ENCODE assay signal across 8 cellular contexts in the genomic region with DNA sequence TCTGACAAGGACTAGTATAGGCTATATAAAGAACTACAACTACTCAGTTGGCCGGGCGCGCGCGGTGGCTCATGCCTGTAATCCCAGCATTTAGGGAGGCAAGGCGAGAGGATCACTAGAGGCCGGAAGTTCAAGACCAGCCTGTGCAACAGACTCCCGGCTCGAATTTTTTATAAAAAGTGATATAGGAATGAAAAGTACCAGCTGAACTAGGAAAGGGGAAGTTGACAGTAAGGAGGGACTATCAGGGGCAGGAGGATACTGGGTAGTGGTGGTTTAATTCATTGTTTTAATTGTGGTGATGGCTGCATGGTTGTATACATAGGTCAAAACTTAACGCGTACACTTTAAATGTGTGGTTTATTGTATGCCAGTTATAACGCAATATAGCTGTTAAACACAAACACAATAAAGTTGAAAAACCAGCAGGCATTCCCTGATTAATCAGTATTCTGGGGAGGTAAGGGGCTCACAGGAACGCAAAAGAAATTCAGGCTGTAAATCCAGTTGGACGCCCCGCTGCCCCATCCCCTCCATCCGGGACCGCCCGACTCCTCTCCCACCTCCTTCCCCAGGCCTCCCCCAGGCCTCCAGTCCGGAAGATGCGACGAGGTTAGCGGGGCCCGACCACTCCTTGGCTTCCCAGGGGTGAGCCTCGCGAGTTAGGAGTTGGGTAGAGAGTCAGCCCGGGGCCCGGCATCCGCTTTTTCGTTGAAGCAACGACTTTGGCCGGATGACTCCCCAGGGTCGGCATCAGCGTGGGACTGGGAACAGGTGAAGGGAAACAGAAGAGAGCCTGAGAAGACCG. TPM values are rescaled to one million over a fixed set of nuclear protein-coding genes. Genes with fewer than 3 reads are reported as not detected.
DNase-seq lines count a peak whose midpoint lies in the region; ATAC-seq lines count a peak whose summit lies in the region.

No MANE protein-coding gene starts in this region.

- ATAC-seq in Right ventricle myocardium inferior (peak; percentile 85), HG02870 (IDR thresholded peaks at IDR 0.05; ENCODE audit: unreplicated experiment) (peak; percentile 53)
- ATAC-seq in activated CD4-positive, CD25-positive, alpha-beta regulatory T cell treated with anti-CD3 and anti-CD28 coated beads, Interleukin-2, amount 50 U/mL, for 24 hours: peak; percentile 64 to 68
- peak; percentile 83 for ATAC-seq in stimulated activated effector memory CD8-positive, alpha-beta T cell treated with anti-CD3 and anti-CD28 coated beads, Interleukin-12 subunit alpha, Interleukin-12 subunit beta, amount 100 ng/mL, for 72 hours

- H3K4me3 ChIP-seq in effector memory CD4-positive, alpha-beta T cell (ENCODE audit: insufficient read depth, low read depth, low read length, poor library complexity, severe bottlenecking): peak overlapping the region; percentile 87
- H3K4me3 ChIP-seq in mesodermal cell (ENCODE audit: extremely low read depth, insufficient read depth, low read length, poor library complexity, severe bottlenecking): peak overlapping the region; percentile 85

- peak overlapping the region; percentile 84 for H3K27ac ChIP-seq in effector memory CD4-positive, alpha-beta T cell (ENCODE audit: insufficient read depth, low read length, poor library complexity, severe bottlenecking)
- H3K27ac ChIP-seq in mesodermal cell (ENCODE audit: low read depth, low read length, severe bottlenecking): peak overlapping the region; percentile 98

- H3K36me3 Mint-ChIP-seq in stimulated activated effector memory CD8-positive, alpha-beta T cell treated with anti-CD3 and anti-CD28 coated beads, Interleukin-12 subunit alpha, Interleukin-12 subunit beta, amount 100 ng/mL, for 72 hours: peaks cover 29% of the 10 kb centered on the region

- 1 to 22% methylated on average over 13 to 19 of the region's 34 CpGs for WGBS in mesodermal cell (ENCODE audit: insufficient coverage in 2 of 2), 2 experiments

- peaks cover 11% of the 10 kb centered on the region for H3K4me1 ChIP-seq in effector memory CD4-positive, alpha-beta T cell (ENCODE audit: control insufficient read depth, insufficient read depth, low read length, poor library complexity, severe bottlenecking)
- H3K4me1 ChIP-seq in mesodermal cell (ENCODE audit: control insufficient read depth, insufficient read depth, low read length, poor library complexity, severe bottlenecking): peaks cover 4% of the 10 kb centered on the region

- no peak overlapping the region for H3K27ac Mint-ChIP-seq in stimulated activated effector memory CD8-positive, alpha-beta T cell treated with anti-CD3 and anti-CD28 coated beads, Interleukin-12 subunit alpha, Interleukin-12 subunit beta, amount 100 ng/mL, for 72 hours

- intact Hi-C loops in Right ventricle myocardium inferior (cut with DNase I): loop anchor here (1.0 kb wide), 1 partner anchor 60 kb away; no protein-coding TSS in a partner anchor
- intact Hi-C loops in cardiac septum (cut with DNase I): loop anchor here (1.0 to 5.0 kb wide), 2 partner anchors 43 to 59 kb away; partner anchors contain the start of genes CHCHD5 and TTL

- no peaks in the 10 kb centered on the region for H3K9me3 ChIP-seq in effector memory CD4-positive, alpha-beta T cell (ENCODE audit: control insufficient read depth, low read length)
- H3K9me3 ChIP-seq in mesodermal cell (ENCODE audit: control insufficient read depth, low read length): no peaks in the 10 kb centered on the region

- no peaks in the 10 kb centered on the region for H3K27me3 ChIP-seq in effector memory CD4-positive, alpha-beta T cell (replicated peaks; ENCODE audit: control insufficient read depth, insufficient read depth, low read length, poor library complexity, severe bottlenecking)

- H3K36me3 ChIP-seq in effector memory CD4-positive, alpha-beta T cell (ENCODE audit: control insufficient read depth, insufficient read depth, low read length): no peaks in the 10 kb centered on the region
- H3K36me3 ChIP-seq in mesodermal cell (ENCODE audit: control insufficient read depth, insufficient read depth, low read length): peaks cover 4% of the 10 kb centered on the region

- no peaks in the 10 kb centered on the region for H3K9me3 Mint-ChIP-seq in stimulated activated effector memory CD8-positive, alpha-beta T cell treated with anti-CD3 and anti-CD28 coated beads, Interleukin-12 subunit alpha, Interleukin-12 subunit beta, amount 100 ng/mL, for 72 hours

- H3K4me1 Mint-ChIP-seq in stimulated activated effector memory CD8-positive, alpha-beta T cell treated with anti-CD3 and anti-CD28 coated beads, Interleukin-12 subunit alpha, Interleukin-12 subunit beta, amount 100 ng/mL, for 72 hours: peaks cover 6% of the 10 kb centered on the region

- H3K4me3 Mint-ChIP-seq in stimulated activated effector memory CD8-positive, alpha-beta T cell treated with anti-CD3 and anti-CD28 coated beads, Interleukin-12 subunit alpha, Interleukin-12 subunit beta, amount 100 ng/mL, for 72 hours: no peak overlapping the region

- DNase-seq in Right ventricle myocardium inferior (ENCODE audit: missing footprints) (peak; percentile 87), cardiac septum (ENCODE audit: low spot score) (no peak), NCI-H2171 (lab: John Stamatoyannopoulos, UW) (peak; percentile 64)
- DNase-seq in effector memory CD4-positive, alpha-beta T cell: peak in 1 of 3 donors; percentile 64
- DNase-seq in stimulated activated effector memory CD8-positive, alpha-beta T cell treated with anti-CD3 and anti-CD28 coated beads, Interleukin-12 subunit alpha, Interleukin-12 subunit beta, amount 100 ng/mL, for 72 hours (ENCODE audit: low spot score in 2 of 2): peak in 1 of 2 donors; percentile 63

RNA-seq across cellular contexts. Expression of gene POLR1B, which starts 0.7 kb away (rescaled TPM):
- total RNA-seq in Right ventricle myocardium inferior (9.7 TPM), cardiac septum (10.1 TPM)
- 9.5 TPM for polyA plus RNA-seq in mesodermal cell (2013, experiment 1 of 2)
- 9.5 TPM for polyA plus RNA-seq in mesodermal cell (2013, experiment 2 of 2)

RNA-seq across cellular contexts. Expression of gene CHCHD5, which starts 42.9 kb away (rescaled TPM):
- total RNA-seq in Right ventricle myocardium inferior (20.8 TPM), cardiac septum (24.9 TPM)
- polyA plus RNA-seq in mesodermal cell (2013, experiment 1 of 2): 41.8 TPM
- polyA plus RNA-seq in mesodermal cell (2013, experiment 2 of 2): 33.4 TPM

RNA-seq across cellular contexts. Expression of gene TTL, which starts 59.6 kb away (rescaled TPM):
- total RNA-seq in Right ventricle myocardium inferior (52.0 TPM), cardiac septum (54.1 TPM)
- 58.2 TPM for polyA plus RNA-seq in mesodermal cell (2013, experiment 1 of 2)
- 53.9 TPM for polyA plus RNA-seq in mesodermal cell (2013, experiment 2 of 2)
